17 cellular contexts compared by ENCODE assay signal in genomic region chr1:66556161-66556611, GRCh38. TPM values are rescaled to one million over a fixed set of nuclear protein-coding genes. Genes with fewer than 3 reads are reported as not detected.
A peak's percentile ranks its signal among the peaks of the same experiment; 100 is the strongest.
DNase-seq lines count a peak whose midpoint lies in the region; ATAC-seq and TF ChIP-seq lines count a peak whose summit lies in the region.
"Had no signal": no experiment of that assay in that cellular context is flagged by ENCODE, and none has a peak within 500 bp of the region (broad histone marks: within the 10 kb centered on the region; RNA-seq: fewer than 3 reads in every experiment).

No MANE protein-coding gene starts in this region.

- H3K4me1 Mint-ChIP-seq in brain, result peaks cover 31% of the 10 kb centered on the region
- H3K4me1 Mint-ChIP-seq: memory B cell, neural progenitor cell had no signal

- H3K9me3 Mint-ChIP-seq in brain, result no peaks in the 10 kb centered on the region
- H3K9me3 Mint-ChIP-seq: activated T-cell treated with anti-CD3 and anti-CD28 coated beads, Interleukin-2, amount 50 U/mL, for 4 hours; memory B cell; neural progenitor cell had no signal

- H3K27ac ChIP-seq in layer of hippocampus (ENCODE audit: low read depth, low read length), result peak overlapping the region; percentile 41
- H3K27ac ChIP-seq: neural progenitor cell, SJSA1, suprapubic skin had no signal

- peaks cover 41% of the 10 kb centered on the region for H3K36me3 Mint-ChIP-seq in brain
- H3K36me3 Mint-ChIP-seq: memory B cell, neural progenitor cell had no signal

- peak overlapping the region in 3 of 5 experiments; percentile 71 to 84 (median 81) for H3K27ac Mint-ChIP-seq in brain
- H3K27ac Mint-ChIP-seq: memory B cell, neural progenitor cell had no signal

- no peak for ATAC-seq in GM21528 (IDR thresholded peaks at IDR 0.05; ENCODE audit: low FRiP score, unreplicated experiment)
- ATAC-seq in HG03095 (IDR thresholded peaks at IDR 0.05; ENCODE audit: unreplicated experiment), result no peak
- ATAC-seq: activated T-cell treated with anti-CD3 and anti-CD28 coated beads, Interleukin-2, amount 50 U/mL, for 4 hours; sciatic nerve had no signal

- H3K27me3 Mint-ChIP-seq in brain, result no peaks in the 10 kb centered on the region

- H3K27me3 ChIP-seq in layer of hippocampus (ENCODE audit: control insufficient read depth, insufficient read depth, low read length), result no peaks in the 10 kb centered on the region
- H3K27me3 ChIP-seq: MG63, neural progenitor cell, SJSA1, suprapubic skin had no signal

- TF ChIP-seq CTCF in brain (conservative IDR thresholded peaks at IDR 0.05) (no peak), GM20000 (IDR thresholded peaks at IDR 0.05; ENCODE audit: extremely low read depth, missing control alignments) (no peak)

- H3K4me3 Mint-ChIP-seq in brain, result peak overlapping the region in 2 of 5 experiments; percentile 23 to 32
- H3K4me3 Mint-ChIP-seq: activated T-cell treated with anti-CD3 and anti-CD28 coated beads, Interleukin-2, amount 50 U/mL, for 4 hours; memory B cell; neural progenitor cell had no signal

- peak; percentile 87 for DNase-seq in DMS53 (lab: John Stamatoyannopoulos, UW)
- peak; percentile 81 for DNase-seq in NCI-H2029 (lab: John Stamatoyannopoulos, UW)
- DNase-seq in KG1 (lab: John Stamatoyannopoulos, UW), result no peak
- no peak for DNase-seq in GM20000 (ENCODE audit: low spot score)
- DNase-seq: activated CD4-positive, alpha-beta T cell treated with anti-CD3 and anti-CD28 coated beads for 48 hours; activated T-cell treated with anti-CD3 and anti-CD28 coated beads, Interleukin-2, amount 50 U/mL, for 4 hours; MG63; NCI-H2081 treated with DMSO at 0.1 percent for 48 hours had no signal

RNA-seq across cellular contexts. Expression of gene SGIP1, which starts 22.2 kb away (rescaled TPM):
- polyA plus RNA-seq in brain (ENCODE audit: insufficient read depth, low read depth, low replicate concordance), result 10.7 TPM

Comparison
In these comparisons a context has a peak if more than half of its experiments do, and no peak if none do; other contexts are left out.
1. DNase-seq: peak in DMS53 (single experiment) and NCI-H2029 (single experiment); none in KG1 (single experiment) and GM20000 (single experiment).